In the genomic region with DNA sequence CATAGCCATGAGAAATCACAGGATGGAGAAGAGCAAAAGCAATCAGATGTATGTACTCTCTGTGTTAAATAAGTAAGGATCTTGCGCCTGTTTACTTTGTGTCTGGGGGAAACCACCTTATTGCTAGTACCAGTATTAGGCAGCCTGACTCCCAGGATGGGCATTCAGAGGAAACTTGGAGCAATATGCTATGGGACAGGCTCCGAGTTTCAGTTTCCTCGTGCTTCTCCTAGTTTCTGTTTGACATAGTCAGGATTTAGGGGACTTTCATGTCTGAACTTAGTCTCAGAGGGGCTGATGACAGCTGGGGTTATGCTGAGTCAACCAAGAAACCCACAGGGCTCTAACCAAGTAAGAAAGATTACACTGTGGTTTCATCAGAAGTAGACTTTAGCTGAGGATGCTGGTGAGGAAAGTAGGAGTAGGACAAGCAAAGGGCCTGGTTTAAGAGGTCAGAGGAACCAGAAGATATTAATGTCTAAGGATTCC, we compare ENCODE assay signal across 8 cellular contexts. TPM values are rescaled to one million over a fixed set of nuclear protein-coding genes. Genes with fewer than 3 reads are reported as not detected.
DNase-seq lines count a peak whose midpoint lies in the region; ATAC-seq and TF ChIP-seq lines count a peak whose summit lies in the region.

No MANE protein-coding gene starts in this region.

- no peak overlapping the region for H3K4me2 ChIP-seq in GM23338

- peak overlapping the region; percentile 13 for H3K27ac Mint-ChIP-seq in activated CD4-positive, alpha-beta memory T cell treated with anti-CD3 and anti-CD28 coated beads, Interleukin-2, amount 10 ng/mL, durations not matched to agents 7 days and 5 days
- H3K27ac Mint-ChIP-seq in GM23338 = no peak overlapping the region

- no peaks in the 10 kb centered on the region for H3K4me1 ChIP-seq in GM23338 (ENCODE audit: insufficient read depth)

- peaks cover 15% of the 10 kb centered on the region for H3K4me1 Mint-ChIP-seq in activated CD4-positive, alpha-beta memory T cell treated with anti-CD3 and anti-CD28 coated beads, Interleukin-2, amount 10 ng/mL, durations not matched to agents 7 days and 5 days
- H3K4me1 Mint-ChIP-seq in GM23338 = peaks cover 1% of the 10 kb centered on the region; the same call in 1 of the 3 replicates

- H3K36me3 ChIP-seq in GM23338 (ENCODE audit: insufficient read depth) = peaks cover 11% of the 10 kb centered on the region; the same call in 1 of the 2 replicates

- H3K9me3 Mint-ChIP-seq in activated CD4-positive, alpha-beta memory T cell treated with anti-CD3 and anti-CD28 coated beads, Interleukin-2, amount 10 ng/mL, durations not matched to agents 7 days and 5 days = no peaks in the 10 kb centered on the region
- H3K9me3 Mint-ChIP-seq in GM23338 = no peaks in the 10 kb centered on the region

- POLR2A ChIA-PET in AG04450 (lab: Yijun Ruan, JAX) = no interaction called here
- POLR2A ChIA-PET in activated CD4-positive, alpha-beta memory T cell treated with anti-CD3 and anti-CD28 coated beads, Interleukin-2, amount 10 ng/mL, durations not matched to agents 7 days and 5 days (lab: Charles Lee) = no interaction called here

- no peak for TF ChIP-seq CTCF in AG04450 (IDR thresholded peaks at IDR 0.05; ENCODE audit: low read depth, low read length)
- TF ChIP-seq CTCF in GM23338 (conservative IDR thresholded peaks at IDR 0.05; ENCODE audit: low read depth in 2 of 2) = no peak

- no peak overlapping the region for H3K27ac ChIP-seq in AG04450 (ENCODE audit: low read depth, low read length)
- H3K27ac ChIP-seq in GM23338 (ENCODE audit: low read depth) = no peak overlapping the region

- ATAC-seq in HG03108 (IDR thresholded peaks at IDR 0.05; ENCODE audit: unreplicated experiment) (peak; percentile 99), GM23338 (no peak)

- DNase-seq in AG04450 (ENCODE audit: low read depth, low spot score) (peak; percentile 3), GM19238 (ENCODE audit: insufficient read length, low spot score) (peak; percentile 24), GM23338 (ENCODE audit: low spot score) (no peak), ecto neural progenitor cell (ENCODE audit: low spot score) (no peak)
- peak; percentile 58 for DNase-seq in activated CD4-positive, alpha-beta memory T cell treated with anti-CD3 and anti-CD28 coated beads, Interleukin-2, amount 10 ng/mL, durations not matched to agents 7 days and 5 days
- DNase-seq in stimulated activated CD4-positive, alpha-beta T cell treated with anti-CD3 and anti-CD28 coated beads, Interleukin-4, amount 100 ng/mL, for 24 hours = peak; percentile 36
- DNase-seq in central memory CD4-positive, alpha-beta T cell = no peak

- no peaks in the 10 kb centered on the region for H4K20me1 ChIP-seq in GM23338 (replicated peaks; ENCODE audit: insufficient read depth)

- no peaks in the 10 kb centered on the region for H3K9me3 ChIP-seq in AG04450 (ENCODE audit: control insufficient read depth, insufficient read depth, low read length)

- CTCF ChIA-PET in AG04450 (lab: Charles Lee) = no interaction called here
- CTCF ChIA-PET in activated CD4-positive, alpha-beta memory T cell treated with anti-CD3 and anti-CD28 coated beads, Interleukin-2, amount 10 ng/mL, durations not matched to agents 7 days and 5 days (lab: Charles Lee) = no interaction called here

- no peaks in the 10 kb centered on the region for H3K36me3 Mint-ChIP-seq in activated CD4-positive, alpha-beta memory T cell treated with anti-CD3 and anti-CD28 coated beads, Interleukin-2, amount 10 ng/mL, durations not matched to agents 7 days and 5 days (ENCODE audit: low read depth)
- peaks cover 24% of the 10 kb centered on the region for H3K36me3 Mint-ChIP-seq in GM23338 (ENCODE audit: low read depth)

- H3K9me2 ChIP-seq in GM23338 (ENCODE audit: insufficient read depth) = no peaks in the 10 kb centered on the region

- H3K4me3 ChIP-seq in AG04450 (ENCODE audit: low read depth, low read length) (no peak overlapping the region), GM23338 (no peak overlapping the region)

- no peak overlapping the region for H2AFZ ChIP-seq in GM23338

- H3K79me2 ChIP-seq in GM23338 (replicated peaks; ENCODE audit: insufficient read depth) = no peaks in the 10 kb centered on the region

- H3F3A ChIP-seq in GM23338 (replicated peaks; ENCODE audit: low read depth) = no peaks in the 10 kb centered on the region

- no peaks in the 10 kb centered on the region for H3K27me3 ChIP-seq in AG04450 (ENCODE audit: control insufficient read depth, insufficient read depth, low read length)
- no peaks in the 10 kb centered on the region for H3K27me3 ChIP-seq in GM23338 (ENCODE audit: insufficient read depth)

- peaks cover 9% of the 10 kb centered on the region for H3K27me3 Mint-ChIP-seq in activated CD4-positive, alpha-beta memory T cell treated with anti-CD3 and anti-CD28 coated beads, Interleukin-2, amount 10 ng/mL, durations not matched to agents 7 days and 5 days
- peaks cover 1% of the 10 kb centered on the region for H3K27me3 Mint-ChIP-seq in GM23338 (ENCODE audit: insufficient read depth, low read depth, poor library complexity)

- H3K4me3 Mint-ChIP-seq in activated CD4-positive, alpha-beta memory T cell treated with anti-CD3 and anti-CD28 coated beads, Interleukin-2, amount 10 ng/mL, durations not matched to agents 7 days and 5 days = no peak overlapping the region
- H3K4me3 Mint-ChIP-seq in GM23338 = no peak overlapping the region

TF ChIP-seq in GM23338, 12 proteins besides CTCF, POLR2A, EP300 and RAD21:
- TF ChIP-seq REST (IDR thresholded peaks at IDR 0.05; ENCODE audit: unreplicated experiment) (no peak), ZNF331 (CRISPR knock-in tag; IDR thresholded peaks at IDR 0.05; ENCODE audit: low read depth) (no peak), EZH2phosphoT487 (IDR thresholded peaks at IDR 0.05; ENCODE audit: unreplicated experiment) (no peak), ZNF114 (CRISPR knock-in tag; IDR thresholded peaks at IDR 0.05) (no peak), JUNB (IDR thresholded peaks at IDR 0.05; ENCODE audit: unreplicated experiment) (no peak), CREB1 (CRISPR knock-in tag; IDR thresholded peaks at IDR 0.05; ENCODE audit: low read depth) (no peak), EZH2 (IDR thresholded peaks at IDR 0.05; ENCODE audit: low read depth, unreplicated experiment) (no peak)
- TF ChIP-seq, protein P1, sequence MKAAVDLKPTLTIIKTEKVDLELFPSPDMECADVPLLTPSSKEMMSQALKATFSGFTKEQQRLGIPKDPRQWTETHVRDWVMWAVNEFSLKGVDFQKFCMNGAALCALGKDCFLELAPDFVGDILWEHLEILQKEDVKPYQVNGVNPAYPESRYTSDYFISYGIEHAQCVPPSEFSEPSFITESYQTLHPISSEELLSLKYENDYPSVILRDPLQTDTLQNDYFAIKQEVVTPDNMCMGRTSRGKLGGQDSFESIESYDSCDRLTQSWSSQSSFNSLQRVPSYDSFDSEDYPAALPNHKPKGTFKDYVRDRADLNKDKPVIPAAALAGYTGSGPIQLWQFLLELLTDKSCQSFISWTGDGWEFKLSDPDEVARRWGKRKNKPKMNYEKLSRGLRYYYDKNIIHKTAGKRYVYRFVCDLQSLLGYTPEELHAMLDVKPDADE (IDR thresholded peaks at IDR 0.05) = no peak

RNA-seq across cellular contexts. Expression of gene NSUN7, which starts 13.5 kb away (rescaled TPM):
- 0.11 and 0.12 TPM in 2 replicates for polyA plus RNA-seq in AG04450 (2011; rRNA removed)
- not detected in 2 replicates for polyA minus RNA-seq in AG04450 (2011; rRNA and poly(A)+ RNA removed)
- 1 to 10 TPM in 1 of 2 experiments, under 1 TPM in 1; 0.48 to 1.0 TPM for total RNA-seq in activated CD4-positive, alpha-beta memory T cell treated with anti-CD3 and anti-CD28 coated beads, Interleukin-2, amount 10 ng/mL, durations not matched to agents 7 days and 5 days
- total RNA-seq in GM23338 (2014; rRNA removed; shearing (Covaris generic)) = 28.8 and 31.3 TPM in 2 replicates
- 27.3 and 29.0 TPM in 2 replicates for polyA plus RNA-seq in GM23338 (2016; fragmentation: Nextera tagmentation; extraction: Ambion mirVana)

Comparison
In these comparisons a context has a peak if more than half of its experiments do, and no peak if none do; other contexts are left out.
1. DNase-seq: peak in AG04450 (single experiment), GM19238 (single experiment), activated CD4-positive, alpha-beta memory T cell treated with anti-CD3 and anti-CD28 coated beads, Interleukin-2, amount 10 ng/mL, durations not matched to agents 7 days and 5 days (single experiment) and stimulated activated CD4-positive, alpha-beta T cell treated with anti-CD3 and anti-CD28 coated beads, Interleukin-4, amount 100 ng/mL, for 24 hours (single experiment); none in central memory CD4-positive, alpha-beta T cell (single experiment), GM23338 (single experiment) and ecto neural progenitor cell (single experiment).
2. RNA of gene NSUN7, which starts 13.5 kb away (total RNA-seq): 28.8 to 31.3 TPM in GM23338; 0.48 to 1.0 TPM in activated CD4-positive, alpha-beta memory T cell treated with anti-CD3 and anti-CD28 coated beads, Interleukin-2, amount 10 ng/mL, durations not matched to agents 7 days and 5 days; every median in the first group is over 10 times any median in the second.